Comparison of ENCODE assay signal across 13 cellular contexts in the genomic region with DNA sequence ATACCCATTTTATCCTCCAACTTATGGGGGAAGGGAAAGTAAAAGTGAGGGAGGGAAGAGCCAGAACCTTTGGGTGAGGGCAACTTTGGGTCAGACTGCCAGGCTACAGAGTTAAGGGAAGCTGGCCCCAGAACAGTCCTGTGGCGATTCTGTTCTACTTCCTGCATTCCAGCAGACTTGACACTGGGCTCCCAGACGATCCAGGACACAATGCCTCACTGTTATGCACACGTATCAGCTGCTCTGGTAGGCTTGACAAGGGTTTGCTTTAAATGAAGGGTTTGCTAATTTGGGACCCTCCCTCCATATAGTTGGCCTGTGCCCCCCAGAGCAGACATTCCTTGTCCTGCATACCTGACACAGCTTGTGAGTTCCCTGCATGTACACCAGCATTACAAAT. TPM values are rescaled to one million over a fixed set of nuclear protein-coding genes. Genes with fewer than 3 reads are reported as not detected.
DNase-seq lines count a peak whose midpoint lies in the region; ATAC-seq, FAIRE-seq and TF ChIP-seq lines count a peak whose summit lies in the region.
"Had no signal": no experiment of that assay in that cellular context is flagged by ENCODE, and none has a peak within 500 bp of the region (broad histone marks: within the 10 kb centered on the region; RNA-seq: fewer than 3 reads in every experiment).

No MANE protein-coding gene starts in this region.

- H3K79me2 ChIP-seq in OCI-LY7 (ENCODE audit: insufficient read depth, low read depth, low read length), result no peaks in the 10 kb centered on the region

- no peak overlapping the region for H2AFZ ChIP-seq in OCI-LY7 (ENCODE audit: low read length)

- H3K36me3 Mint-ChIP-seq in mesothelial cell of epicardium, result peaks cover 26% of the 10 kb centered on the region

- H3K27me3 ChIP-seq in esophagus muscularis mucosa, result no peaks in the 10 kb centered on the region

- TF ChIP-seq EP300 in esophagus muscularis mucosa (IDR thresholded peaks at IDR 0.05), result no peak

- no peaks in the 10 kb centered on the region for H3K9me3 Mint-ChIP-seq in mesothelial cell of epicardium
- H3K9me3 Mint-ChIP-seq: activated naive CD8-positive, alpha-beta T cell treated with anti-CD3 and anti-CD28 coated beads, Interleukin-2, amount 50 U/mL, for 24 hours had no signal

- H3K4me1 ChIP-seq in OCI-LY7 (ENCODE audit: insufficient read depth, low read length, poor library complexity, severe bottlenecking) (peaks cover 6% of the 10 kb centered on the region), esophagus muscularis mucosa (peaks cover 5 to 29% (median 14%) of the 10 kb centered on the region in 4 donors)

- peak; percentile 46 for DNase-seq in AG10803 (ENCODE audit: low read depth)
- DNase-seq in OCI-LY7 (ENCODE audit: low spot score), result no peak
- peak; percentile 87 for DNase-seq in esophagus muscularis mucosa (ENCODE audit: extremely low spot score)
- DNase-seq in mesothelial cell of epicardium (ENCODE audit: low spot score in 2 of 2, unreplicated experiment in 2 of 2), result no peak
- DNase-seq in SW 1271 (lab: John Stamatoyannopoulos, UW), result no peak
- DNase-seq in GM19239 (ENCODE audit: insufficient read length, low spot score), result no peak
- no peak for DNase-seq in activated gamma-delta T cell treated with Interleukin-2 at 50 U/mL for 16 hours
- DNase-seq: activated CD4-positive, alpha-beta T cell treated with anti-CD3 and anti-CD28 coated beads, Interleukin-2, amount 50 U/mL, for 4 hours; activated naive CD8-positive, alpha-beta T cell treated with anti-CD3 and anti-CD28 coated beads, Interleukin-2, amount 50 U/mL, for 24 hours; mucosa of descending colon; NCI-H2227 treated with DMSO at 0.1 percent for 48 hours; RPMI8226 had no signal

- H3K4me3 Mint-ChIP-seq in mesothelial cell of epicardium, result no peak overlapping the region
- H3K4me3 Mint-ChIP-seq: activated naive CD8-positive, alpha-beta T cell treated with anti-CD3 and anti-CD28 coated beads, Interleukin-2, amount 50 U/mL, for 24 hours had no signal

- no peak for TF ChIP-seq POLR2A in esophagus muscularis mucosa (IDR thresholded peaks at IDR 0.05; ENCODE audit: low read depth)

- no peak for ATAC-seq in GM19023 (IDR thresholded peaks at IDR 0.05; ENCODE audit: unreplicated experiment)
- ATAC-seq: activated naive CD8-positive, alpha-beta T cell treated with anti-CD3 and anti-CD28 coated beads, Interleukin-2, amount 50 U/mL, for 24 hours; mucosa of descending colon had no signal

- peaks cover 90% of the 10 kb centered on the region for H3K36me3 ChIP-seq in OCI-LY7 (ENCODE audit: insufficient read depth, low read length)
- peaks cover 62 to 98% (median 89%) of the 10 kb centered on the region in 4 donors for H3K36me3 ChIP-seq in esophagus muscularis mucosa

- TF ChIP-seq CTCF in AG10803 (conservative IDR thresholded peaks at IDR 0.05; ENCODE audit: low read length) (no peak), OCI-LY7 (conservative IDR thresholded peaks at IDR 0.05; ENCODE audit: low read length) (no peak), esophagus muscularis mucosa (IDR thresholded peaks at IDR 0.05) (no peak), mesothelial cell of epicardium (IDR thresholded peaks at IDR 0.05; ENCODE audit: unreplicated experiment) (no peak)

- H3K4me1 Mint-ChIP-seq in mesothelial cell of epicardium, result peaks cover 7% of the 10 kb centered on the region

- intact Hi-C loops in OCI-LY7 (cut with micrococcal nuclease; ENCODE audit: unreplicated experiment), result no loop called here
- intact Hi-C loops in esophagus muscularis mucosa (cut with DNase I), result no loop called here

- H3K4me2 ChIP-seq in OCI-LY7 (ENCODE audit: low read length), result no peak overlapping the region

- CTCF ChIA-PET in OCI-LY7 (lab: Charles Lee; ENCODE audit: unreplicated experiment), result interaction anchor here (0.8 kb wide), 1 partner anchor 51 kb away, joined by 3 read pairs; no protein-coding TSS in a partner anchor

- no peaks in the 10 kb centered on the region for H4K20me1 ChIP-seq in OCI-LY7 (ENCODE audit: insufficient read depth, low read length)

- POLR2A ChIA-PET in OCI-LY7 (lab: Charles Lee), result interaction anchor here (0.8 kb wide), 1 partner anchor 13 kb away, joined by 3 read pairs; no protein-coding TSS in a partner anchor

- BruUV-seq in OCI-LY7 (replicated peaks; lab: Mats Ljungman, UMichigan), result TSS peak; percentile 60

- peak overlapping the region; percentile 85 for H3K27ac Mint-ChIP-seq in mesothelial cell of epicardium

- no peak for FAIRE-seq in GM19239 (lab: Jason Lieb, UNC)

- H3K9me2 ChIP-seq in OCI-LY7 (ENCODE audit: insufficient read depth, low read length), result no peaks in the 10 kb centered on the region

- H3K4me3 ChIP-seq in AG10803 (ENCODE audit: low read length), result no peak overlapping the region
- no peak overlapping the region for H3K4me3 ChIP-seq in OCI-LY7 (ENCODE audit: low read depth, low read length, poor library complexity, severe bottlenecking)
- H3K4me3 ChIP-seq in esophagus muscularis mucosa, result no peak overlapping the region
- H3K4me3 ChIP-seq: mucosa of descending colon had no signal

- H3K9me3 ChIP-seq in OCI-LY7 (ENCODE audit: low read length) (no peaks in the 10 kb centered on the region), esophagus muscularis mucosa (no peaks in the 10 kb centered on the region)
- H3K9me3 ChIP-seq: mucosa of descending colon had no signal

- H3K27me3 Mint-ChIP-seq in mesothelial cell of epicardium (ENCODE audit: low read depth), result no peaks in the 10 kb centered on the region
- H3K27me3 Mint-ChIP-seq: activated naive CD8-positive, alpha-beta T cell treated with anti-CD3 and anti-CD28 coated beads, Interleukin-2, amount 50 U/mL, for 24 hours had no signal

- H3K27ac ChIP-seq in OCI-LY7 (ENCODE audit: low read depth, low read length, poor library complexity, severe bottlenecking) (no peak overlapping the region), esophagus muscularis mucosa (replicated peaks in 1 of 4) (peak overlapping the region in 1 of 4 donors; percentile 21)

- 10% methylated on average over 3 of the region's 3 CpGs for WGBS in esophagus muscularis mucosa

RNA-seq across cellular contexts. Expression of a gene that starts 10.7 kb away (rescaled TPM):
- total RNA-seq in OCI-LY7 (2014; rRNA removed; shearing (Covaris generic)), result 44.8 and 59.9 TPM in 2 replicates
- total RNA-seq in OCI-LY7 (2022) (51.5 and 57.9 TPM in 2 replicates), esophagus muscularis mucosa (10 to 100 TPM; 53.7 to 88.7 (median 67.8) TPM), mesothelial cell of epicardium (70.8 to 71.5 TPM (median 71.1 TPM) in 3 replicates)

RNA-seq across cellular contexts. Expression of a gene that starts 10.7 kb away (rescaled TPM):
- total RNA-seq in OCI-LY7 (2014; rRNA removed; shearing (Covaris generic)), result 10.5 and 12.8 TPM in 2 replicates
- total RNA-seq in OCI-LY7 (2022), result 27.1 and 32.3 TPM in 2 replicates
- total RNA-seq in esophagus muscularis mucosa, result 1 to 10 TPM; 1.7 to 8.6 (median 3.9) TPM
- 10.2 to 12.7 TPM (median 12.3 TPM) in 3 replicates for total RNA-seq in mesothelial cell of epicardium

RNA-seq across cellular contexts. Expression of a gene that starts 45.0 kb away (rescaled TPM):
- 12.3 and 15.7 TPM in 2 replicates for total RNA-seq in OCI-LY7 (2014; rRNA removed; shearing (Covaris generic))
- 38.4 and 41.6 TPM in 2 replicates for total RNA-seq in OCI-LY7 (2022)
- total RNA-seq in esophagus muscularis mucosa, result 10 to 100 TPM; 25.9 to 40.0 (median 29.8) TPM
- total RNA-seq in mesothelial cell of epicardium, result 54.0 to 59.4 TPM (median 58.9 TPM) in 3 replicates

RNA-seq across cellular contexts. Expression of a gene that starts 45.0 kb away (rescaled TPM):
- 0.25 TPM in 1 of 2 replicates, not detected in the other for total RNA-seq in OCI-LY7 (2014; rRNA removed; shearing (Covaris generic))
- total RNA-seq in OCI-LY7 (2022) (0.13 and 0.22 TPM in 2 replicates), esophagus muscularis mucosa (under 1 TPM; 0.34 to 0.99 (median 0.56) TPM), mesothelial cell of epicardium (1.6 to 1.9 TPM (median 1.6 TPM) in 3 replicates)

RNA-seq across cellular contexts. Expression of a gene that starts 56.6 kb away (rescaled TPM):
- total RNA-seq in OCI-LY7 (2014; rRNA removed; shearing (Covaris generic)), result 9.5 and 10.5 TPM in 2 replicates
- 9.4 and 9.7 TPM in 2 replicates for total RNA-seq in OCI-LY7 (2022)
- total RNA-seq in esophagus muscularis mucosa, result 100 to 1,000 TPM in 1 of 4 donors, 10 to 100 TPM in 3; 27.8 to 183 (median 45.4) TPM
- 42.7 to 44.7 TPM (median 43.9 TPM) in 3 replicates for total RNA-seq in mesothelial cell of epicardium

Comparison
In these comparisons a context has a peak if more than half of its experiments do, and no peak if none do; other contexts are left out.
1. DNase-seq: peak in AG10803 (single experiment) and esophagus muscularis mucosa (single experiment); none in OCI-LY7 (single experiment), mesothelial cell of epicardium (0 of 2), SW 1271 (0 of 2), GM19239 (single experiment) and activated gamma-delta T cell treated with Interleukin-2 at 50 U/mL for 16 hours (single experiment).